In genomic region chr3:56830884-56831283, GRCh38 we compare ENCODE assay signal across 1 cellular context.
TF ChIP-seq lines count a peak whose summit lies in the region.

No MANE protein-coding gene starts in this region.

TF ChIP-seq in HepG2, 621 proteins besides CTCF, POLR2A, EP300 and RAD21 (continued from another document and continues in another):
- peak; percentile 49; the same call in 1 of the 2 replicates for TF ChIP-seq ZNF280D (CRISPR knock-in tag; IDR thresholded peaks at IDR 0.05)
- peak; percentile 70 for TF ChIP-seq POGZ (CRISPR knock-in tag; IDR thresholded peaks at IDR 0.05)
- TF ChIP-seq ZBTB44 (CRISPR knock-in tag; IDR thresholded peaks at IDR 0.05), result no peak
- TF ChIP-seq ZNF740 (CRISPR knock-in tag; IDR thresholded peaks at IDR 0.05), result no peak
- no peak for TF ChIP-seq ZNF776 (CRISPR knock-in tag; IDR thresholded peaks at IDR 0.05)
- no peak for TF ChIP-seq ZHX2 (IDR thresholded peaks at IDR 0.05; ENCODE audit: low read depth)
- no peak for TF ChIP-seq ZHX2 (CRISPR knock-in tag; IDR thresholded peaks at IDR 0.05; ENCODE audit: borderline replicate concordance)
- TF ChIP-seq MIER2 (CRISPR knock-in tag; IDR thresholded peaks at IDR 0.05), result no peak
- peak; percentile 51; the same call in 1 of the 2 replicates for TF ChIP-seq HNF1A (IDR thresholded peaks at IDR 0.05; ENCODE audit: low read depth)
- TF ChIP-seq HNF1A (CRISPR knock-in tag; IDR thresholded peaks at IDR 0.05; ENCODE audit: borderline replicate concordance), result peak; percentile 52; the same call in 1 of the 2 replicates
- TF ChIP-seq REPIN1 (CRISPR knock-in tag; IDR thresholded peaks at IDR 0.05; ENCODE audit: borderline replicate concordance, low read depth), result no peak
- TF ChIP-seq ZBTB43 (CRISPR knock-in tag; conservative IDR thresholded peaks at IDR 0.05), result no peak
- TF ChIP-seq DNMT3B (CRISPR knock-in tag; conservative IDR thresholded peaks at IDR 0.05), result no peak
- TF ChIP-seq ZNF232 (CRISPR knock-in tag; IDR thresholded peaks at IDR 0.05; ENCODE audit: borderline replicate concordance), result no peak
- TF ChIP-seq ZNF879 (CRISPR knock-in tag; IDR thresholded peaks at IDR 0.05), result no peak
- no peak for TF ChIP-seq RELA (CRISPR knock-in tag; IDR thresholded peaks at IDR 0.05)
- no peak for TF ChIP-seq ZC3H4 (CRISPR knock-in tag; IDR thresholded peaks at IDR 0.05; ENCODE audit: borderline replicate concordance)
- TF ChIP-seq REL (CRISPR knock-in tag; conservative IDR thresholded peaks at IDR 0.05), result no peak
- TF ChIP-seq ZNF253 (CRISPR knock-in tag; IDR thresholded peaks at IDR 0.05; ENCODE audit: borderline replicate concordance), result no peak
- TF ChIP-seq GMEB2 (CRISPR knock-in tag; IDR thresholded peaks at IDR 0.05; ENCODE audit: low read depth), result no peak
- TF ChIP-seq ZNF34 (CRISPR knock-in tag; IDR thresholded peaks at IDR 0.05; ENCODE audit: borderline replicate concordance), result no peak
- TF ChIP-seq ARNT2 (CRISPR knock-in tag; IDR thresholded peaks at IDR 0.05; ENCODE audit: low read depth), result peak; percentile 76
- no peak for TF ChIP-seq MTERF4 (CRISPR knock-in tag; IDR thresholded peaks at IDR 0.05)
- peak; percentile 71; the same call in 1 of the 2 replicates for TF ChIP-seq ZBTB26 (CRISPR knock-in tag; IDR thresholded peaks at IDR 0.05; ENCODE audit: borderline replicate concordance)
